In genomic region chr15:63380828-63381282, GRCh38 we compare ENCODE assay signal across 9 cellular contexts. TPM values are rescaled to one million over a fixed set of nuclear protein-coding genes. Genes with fewer than 3 reads are reported as not detected.
DNase-seq lines count a peak whose midpoint lies in the region; ATAC-seq and TF ChIP-seq lines count a peak whose summit lies in the region.
"Had no signal": no experiment of that assay in that cellular context is flagged by ENCODE, and none has a peak within 500 bp of the region (broad histone marks: within the 10 kb centered on the region; RNA-seq: fewer than 3 reads in every experiment).

No MANE protein-coding gene starts in this region.

- 80% methylated on average over 13 of the region's 13 CpGs for WGBS in smooth muscle cell (ENCODE audit: low lambda C conversion rate)

- H3K27ac Mint-ChIP-seq in activated naive CD8-positive, alpha-beta T cell treated with anti-CD3 and anti-CD28 coated beads, Interleukin-2, amount 10 ng/mL, durations not matched to agents 7 days and 5 days = no peak overlapping the region

- H2AFZ ChIP-seq in smooth muscle cell (ENCODE audit: low read depth) = peak overlapping the region; percentile 92

- TF ChIP-seq CTCF in smooth muscle cell (IDR thresholded peaks at IDR 0.05; ENCODE audit: borderline replicate concordance, insufficient read depth, poor library complexity, severe bottlenecking) = no peak

- H3K79me2 ChIP-seq in smooth muscle cell (ENCODE audit: low read depth) = no peaks in the 10 kb centered on the region

- H3K4me1 Mint-ChIP-seq in activated naive CD8-positive, alpha-beta T cell treated with anti-CD3 and anti-CD28 coated beads, Interleukin-2, amount 10 ng/mL, durations not matched to agents 7 days and 5 days = peaks cover 16% of the 10 kb centered on the region

- H3K4me3 Mint-ChIP-seq in activated naive CD8-positive, alpha-beta T cell treated with anti-CD3 and anti-CD28 coated beads, Interleukin-2, amount 10 ng/mL, durations not matched to agents 7 days and 5 days = peak overlapping the region; percentile 73

- ATAC-seq in activated naive CD8-positive, alpha-beta T cell treated with anti-CD3 and anti-CD28 coated beads, Interleukin-2, amount 10 ng/mL, durations not matched to agents 7 days and 5 days (ENCODE audit: low read depth) = no peak
- no peak for ATAC-seq in GM18868 (IDR thresholded peaks at IDR 0.05; ENCODE audit: unreplicated experiment)
- no peak for ATAC-seq in GM21526 (IDR thresholded peaks at IDR 0.05; ENCODE audit: low FRiP score, unreplicated experiment)

- H3K36me3 ChIP-seq in HUES6 (ENCODE audit: control insufficient read depth, insufficient read depth, low read length) (no peaks in the 10 kb centered on the region), smooth muscle cell (ENCODE audit: low read depth) (no peaks in the 10 kb centered on the region)
- H3K36me3 ChIP-seq: adrenal gland, thyroid gland had no signal

- peaks cover 41% of the 10 kb centered on the region for H3K27me3 ChIP-seq in HUES6 (ENCODE audit: control insufficient read depth, insufficient read depth, low read length)
- H3K27me3 ChIP-seq in smooth muscle cell (ENCODE audit: low read depth) = peaks cover 7% of the 10 kb centered on the region
- H3K27me3 ChIP-seq: thyroid gland had no signal

- no peaks in the 10 kb centered on the region for H3F3A ChIP-seq in smooth muscle cell (ENCODE audit: low read depth)

- H3K9me3 ChIP-seq in HUES6 (ENCODE audit: control insufficient read depth, insufficient read depth, low read depth, low read length) (no peaks in the 10 kb centered on the region), iPS-18c (ENCODE audit: control insufficient read depth, insufficient read depth, low read length) (no peaks in the 10 kb centered on the region), smooth muscle cell (replicated peaks; ENCODE audit: low read depth) (no peaks in the 10 kb centered on the region)
- H3K9me3 ChIP-seq: adrenal gland, thyroid gland had no signal

- no peaks in the 10 kb centered on the region for H4K20me1 ChIP-seq in smooth muscle cell (ENCODE audit: low read depth)

- H3K4me1 ChIP-seq in HUES6 (ENCODE audit: control insufficient read depth, insufficient read depth, low read length) (peaks cover 32% of the 10 kb centered on the region), smooth muscle cell (ENCODE audit: low read depth) (no peaks in the 10 kb centered on the region)

- POLR2A ChIA-PET in activated naive CD8-positive, alpha-beta T cell treated with anti-CD3 and anti-CD28 coated beads, Interleukin-2, amount 10 ng/mL, durations not matched to agents 7 days and 5 days (lab: Charles Lee) = no interaction called here

- H3K27ac ChIP-seq in HUES6 (ENCODE audit: low read depth, low read length) (no peak overlapping the region), smooth muscle cell (ENCODE audit: low read depth) (no peak overlapping the region)
- H3K27ac ChIP-seq: adrenal gland had no signal

- H3K4me2 ChIP-seq in smooth muscle cell = peak overlapping the region; percentile 95

- peak overlapping the region; percentile 57 for H3K4me3 ChIP-seq in HUES6 (ENCODE audit: low read depth, low read length)
- peak overlapping the region; percentile 48; the same call in 1 of the 2 replicates for H3K4me3 ChIP-seq in iPS-18c (ENCODE audit: insufficient read depth, low read depth, low read length)
- peak overlapping the region; percentile 59 for H3K4me3 ChIP-seq in smooth muscle cell

- no peaks in the 10 kb centered on the region for H3K9me3 Mint-ChIP-seq in activated naive CD8-positive, alpha-beta T cell treated with anti-CD3 and anti-CD28 coated beads, Interleukin-2, amount 10 ng/mL, durations not matched to agents 7 days and 5 days

- peaks cover 56% of the 10 kb centered on the region for H3K27me3 Mint-ChIP-seq in activated naive CD8-positive, alpha-beta T cell treated with anti-CD3 and anti-CD28 coated beads, Interleukin-2, amount 10 ng/mL, durations not matched to agents 7 days and 5 days

- no peak for DNase-seq in activated naive CD8-positive, alpha-beta T cell treated with anti-CD3 and anti-CD28 coated beads, Interleukin-2, amount 10 ng/mL, durations not matched to agents 7 days and 5 days
- DNase-seq in smooth muscle cell (lab: John Stamatoyannopoulos, UW; ENCODE audit: unreplicated experiment) (no peak), nucleus accumbens (lab: John Stamatoyannopoulos, UW) (no peak)

- no peaks in the 10 kb centered on the region for H3K36me3 Mint-ChIP-seq in activated naive CD8-positive, alpha-beta T cell treated with anti-CD3 and anti-CD28 coated beads, Interleukin-2, amount 10 ng/mL, durations not matched to agents 7 days and 5 days

- H3K9ac ChIP-seq in HUES6 (ENCODE audit: low read length) (peak overlapping the region; percentile 2), smooth muscle cell (ENCODE audit: low read depth) (no peak overlapping the region)

RNA-seq across cellular contexts. Expression of gene CA12, which starts 0.8 kb away (rescaled TPM):
- total RNA-seq in activated naive CD8-positive, alpha-beta T cell treated with anti-CD3 and anti-CD28 coated beads, Interleukin-2, amount 10 ng/mL, durations not matched to agents 7 days and 5 days = not detected
- 12.5 and 14.0 TPM in 2 replicates for total RNA-seq in smooth muscle cell
- polyA plus RNA-seq in smooth muscle cell = 9.2 and 13.5 TPM in 2 replicates

Comparison
In these comparisons a context has a peak if more than half of its experiments do, and no peak if none do; other contexts are left out.
1. RNA of gene CA12, which starts 0.8 kb away (total RNA-seq): 12.5 to 14.0 TPM in smooth muscle cell; not detected in activated naive CD8-positive, alpha-beta T cell treated with anti-CD3 and anti-CD28 coated beads, Interleukin-2, amount 10 ng/mL, durations not matched to agents 7 days and 5 days; every median in the first group is over 10 times any median in the second.
2. Peak in every context shown above with its lines, with median percentiles within 50 percentile points of each other: H3K4me3 ChIP-seq.